Comparison of ENCODE assay signal across 17 cellular contexts in the genomic region with DNA sequence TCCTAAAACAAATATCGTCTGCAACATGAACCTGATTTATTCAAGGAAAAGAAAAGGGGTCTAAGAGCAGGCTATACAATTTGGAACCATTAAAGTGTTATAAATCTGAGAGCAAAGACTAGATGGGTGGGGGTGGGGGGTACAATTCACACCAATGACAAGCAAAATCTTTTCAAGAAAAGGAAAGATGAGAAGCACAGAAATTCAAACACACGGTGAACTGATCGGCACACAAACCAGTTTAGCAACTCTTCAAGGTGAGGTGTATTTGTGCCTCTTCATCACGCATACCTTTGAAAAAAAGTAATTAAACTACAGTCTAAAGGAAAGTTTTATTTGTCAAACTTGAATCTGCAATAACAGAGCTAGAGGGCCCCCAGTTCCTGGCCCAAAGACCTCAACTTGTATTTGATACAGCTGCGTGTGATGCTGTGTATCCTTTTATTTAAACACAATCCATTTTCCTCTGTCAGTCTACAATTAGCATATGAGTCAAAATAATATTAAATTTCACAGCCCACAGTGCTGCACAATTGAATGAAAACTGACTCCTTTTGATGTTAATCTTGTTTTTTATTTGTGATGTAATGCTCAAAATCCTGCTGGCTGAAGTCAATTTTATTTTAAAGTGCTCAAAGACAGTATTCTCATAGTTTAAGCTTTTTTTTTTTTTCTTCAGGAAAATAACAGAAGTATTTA. TPM values are rescaled to one million over a fixed set of nuclear protein-coding genes. Genes with fewer than 3 reads are reported as not detected.
DNase-seq lines count a peak whose midpoint lies in the region; ATAC-seq and TF ChIP-seq lines count a peak whose summit lies in the region.
"Had no signal": no experiment of that assay in that cellular context is flagged by ENCODE, and none has a peak within 500 bp of the region (broad histone marks: within the 10 kb centered on the region; RNA-seq: fewer than 3 reads in every experiment).

No MANE protein-coding gene starts in this region.

- CTCF ChIA-PET in GM10248 (lab: Yijun Ruan, JAX), result interaction anchor here (1.0 to 2.3 kb wide), 2 partner anchors 9 to 14 kb away, joined by 4 to 10 read pairs; a partner anchor contains a TSS

- peak overlapping the region; percentile 89 for H3K27ac Mint-ChIP-seq in nephron progenitor cell
- no peak overlapping the region for H3K27ac Mint-ChIP-seq in T-helper 17 cell
- H3K27ac Mint-ChIP-seq: B cell; dendritic cell treated with granulocyte-macrophage colony-stimulating factor and Interleukin-4, amounts not matched to agents 40 ng/mL and 50 ng/mL, for 4 days; naive thymus-derived CD8-positive, alpha-beta T cell had no signal

- ATAC-seq in T-helper 17 cell (no peak), HG03354 (IDR thresholded peaks at IDR 0.05; ENCODE audit: poor library complexity, severe bottlenecking, unreplicated experiment) (no peak)
- ATAC-seq: body of pancreas; naive thymus-derived CD8-positive, alpha-beta T cell had no signal

- TF ChIP-seq CTCF in nephron progenitor cell (IDR thresholded peaks at IDR 0.05) (no peak), GM10248 (IDR thresholded peaks at IDR 0.05; ENCODE audit: control extremely low read depth, extremely low read depth, low read depth, missing control alignments) (no peak)

- no peaks in the 10 kb centered on the region for H3K9me3 ChIP-seq in T-helper 17 cell (ENCODE audit: control insufficient read depth, low read length, poor library complexity, severe bottlenecking)
- H3K9me3 ChIP-seq: body of pancreas, psoas muscle, spleen had no signal

- H3K36me3 Mint-ChIP-seq in nephron progenitor cell (ENCODE audit: low read depth), result peaks cover 22% of the 10 kb centered on the region
- no peaks in the 10 kb centered on the region for H3K36me3 Mint-ChIP-seq in T-helper 17 cell (ENCODE audit: low read depth)
- H3K36me3 Mint-ChIP-seq: naive thymus-derived CD8-positive, alpha-beta T cell had no signal

- H3K27me3 Mint-ChIP-seq in nephron progenitor cell (ENCODE audit: low read depth, poor library complexity), result no peaks in the 10 kb centered on the region
- H3K27me3 Mint-ChIP-seq in T-helper 17 cell, result peaks cover 65% of the 10 kb centered on the region

- POLR2A ChIA-PET in GM10248 (lab: Yijun Ruan, JAX), result no interaction called here

- peak; percentile 25 for DNase-seq in M059J (ENCODE audit: low read depth)
- peak; percentile 18 for DNase-seq in NCI-H510A (lab: John Stamatoyannopoulos, UW)
- DNase-seq in caudate nucleus (lab: John Stamatoyannopoulos, UW), result no peak
- no peak for DNase-seq in nephron progenitor cell
- no peak for DNase-seq in T-helper 17 cell
- no peak for DNase-seq in superior temporal gyrus (ENCODE audit: extremely low spot score)
- no peak for DNase-seq in GM10248 (ENCODE audit: extremely low spot score)
- DNase-seq: activated CD4-positive, alpha-beta T cell treated with anti-CD3 and anti-CD28 coated beads, Interleukin-2, amount 50 U/mL, for 4 hours; activated naive CD4-positive, alpha-beta T cell treated with Interleukin-2 at 50 U/mL for 16 hours; body of pancreas; Calu3; naive thymus-derived CD8-positive, alpha-beta T cell; psoas muscle; spleen had no signal

- peak overlapping the region; percentile 52 for H3K4me3 Mint-ChIP-seq in nephron progenitor cell
- H3K4me3 Mint-ChIP-seq in T-helper 17 cell, result no peak overlapping the region
- H3K4me3 Mint-ChIP-seq: B cell; dendritic cell treated with granulocyte-macrophage colony-stimulating factor and Interleukin-4, amounts not matched to agents 40 ng/mL and 50 ng/mL, for 4 days; naive thymus-derived CD8-positive, alpha-beta T cell had no signal

- peak overlapping the region; percentile 8 for H3K27ac ChIP-seq in caudate nucleus (ENCODE audit: low read depth, low read length)
- H3K27ac ChIP-seq: body of pancreas, psoas muscle, spleen had no signal

- H3K9me3 Mint-ChIP-seq in nephron progenitor cell, result no peaks in the 10 kb centered on the region
- H3K9me3 Mint-ChIP-seq: dendritic cell treated with granulocyte-macrophage colony-stimulating factor and Interleukin-4, amounts not matched to agents 40 ng/mL and 50 ng/mL, for 4 days; naive thymus-derived CD8-positive, alpha-beta T cell had no signal

- H3K4me1 Mint-ChIP-seq in nephron progenitor cell (peaks cover 97% of the 10 kb centered on the region), T-helper 17 cell (no peaks in the 10 kb centered on the region)
- H3K4me1 Mint-ChIP-seq: B cell; naive thymus-derived CD8-positive, alpha-beta T cell had no signal

RNA-seq across cellular contexts. Expression of a gene that starts 14.2 kb away (rescaled TPM):
- total RNA-seq in M059J (2014; rRNA removed; shearing (Covaris generic)), result 16.9 and 32.2 TPM in 2 replicates
- total RNA-seq in T-helper 17 cell, result under 1 TPM; 0.35 to 0.37 TPM

RNA-seq across cellular contexts. Expression of a gene that starts 46.7 kb away (rescaled TPM):
- 7.0 and 15.2 TPM in 2 replicates for total RNA-seq in M059J (2014; rRNA removed; shearing (Covaris generic))
- 100 to 1,000 TPM; 156 to 163 TPM for total RNA-seq in T-helper 17 cell

Comparison
In these comparisons a context has a peak if more than half of its experiments do, and no peak if none do; other contexts are left out.
1. DNase-seq: peak in M059J (single experiment) and NCI-H510A (single experiment); none in caudate nucleus (0 of 61), nephron progenitor cell (single experiment), T-helper 17 cell (0 of 3), superior temporal gyrus (single experiment) and GM10248 (single experiment).
2. RNA of a gene that starts 14.2 kb away (total RNA-seq): 16.9 to 32.2 TPM in M059J; 0.35 to 0.37 TPM in T-helper 17 cell; every median in the first group is over 10 times any median in the second.